Comparison of ENCODE assay signal across 24 cellular contexts in the genomic region with DNA sequence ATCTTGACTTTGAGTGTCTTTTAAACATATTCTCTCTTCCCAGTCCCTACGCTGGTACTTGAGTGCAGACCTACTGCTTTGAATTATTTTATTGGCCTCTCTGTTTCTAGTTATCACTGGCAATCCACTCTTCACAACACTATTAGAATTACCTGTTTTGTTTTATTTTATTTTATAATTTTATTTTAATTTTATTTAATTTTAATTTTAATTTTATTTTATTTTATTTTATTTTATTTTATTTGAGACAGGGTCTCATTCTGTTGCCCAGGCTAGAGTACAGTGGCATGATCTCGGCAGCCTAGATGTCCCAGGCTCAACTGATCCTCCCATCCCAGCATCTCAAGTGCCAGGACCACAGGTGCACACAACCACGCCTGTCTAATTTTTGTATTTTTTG. TPM values are rescaled to one million over a fixed set of nuclear protein-coding genes. Genes with fewer than 3 reads are reported as not detected.
DNase-seq lines count a peak whose midpoint lies in the region; ATAC-seq and TF ChIP-seq lines count a peak whose summit lies in the region.
"Had no signal": no experiment of that assay in that cellular context is flagged by ENCODE, and none has a peak within 500 bp of the region (broad histone marks: within the 10 kb centered on the region; RNA-seq: fewer than 3 reads in every experiment).

No MANE protein-coding gene starts in this region.

- H3K79me2 ChIP-seq in neural progenitor cell (ENCODE audit: low read depth): peaks cover 45% of the 10 kb centered on the region

- H3K4me1 ChIP-seq in Caco-2 (peaks cover 20% of the 10 kb centered on the region), neural progenitor cell (peaks cover 1% of the 10 kb centered on the region)

- intact Hi-C loops in activated B cell treated with CpG ODN at 0.5 μM for 24 hours (cut with micrococcal nuclease): loop anchor here (1.0 to 5.0 kb wide), 2 partner anchors 36 to 1707 kb away; no protein-coding TSS in a partner anchor
- intact Hi-C loops in Caco-2 (cut with micrococcal nuclease; ENCODE audit: unreplicated experiment): no loop called here

- H3K27me3 ChIP-seq in Caco-2 (replicated peaks; ENCODE audit: control insufficient read depth, insufficient read depth, low read length) (no peaks in the 10 kb centered on the region), neural progenitor cell (peaks cover 9% of the 10 kb centered on the region)
- H3K27me3 ChIP-seq: body of pancreas, thyroid gland had no signal

- POLR2A ChIA-PET in activated B cell treated with CpG ODN at 0.5 μM for 24 hours (lab: Charles Lee) (interaction anchor here (0.6 to 7.9 kb wide), 2 partner anchors 9 to 58 kb away, joined by 3 to 342 read pairs; no protein-coding TSS in a partner anchor), Caco-2 (lab: Charles Lee) (no interaction called here)
- POLR2A ChIA-PET in naive thymus-derived CD8-positive, alpha-beta T cell (lab: Charles Lee): interaction anchor here (0.9 to 11.5 kb wide), 4 partner anchors 18 to 74 kb away, joined by 3 to 373 read pairs (median 8); no protein-coding TSS in a partner anchor

- no peaks in the 10 kb centered on the region for H3K27me3 Mint-ChIP-seq in T-helper 1 cell treated with Interleukin-12 subunit alpha and Interleukin-12 subunit beta and Interleukin-4 antibody, amounts not matched to agents 30 μg/mL and 1 μg/mL, for 36 hours (ENCODE audit: low read depth)
- H3K27me3 Mint-ChIP-seq in activated B cell treated with CpG ODN at 0.5 μM for 24 hours (no peaks in the 10 kb centered on the region), Caco-2 (ENCODE audit: insufficient read depth, unreplicated experiment) (no peaks in the 10 kb centered on the region), neural progenitor cell (ENCODE audit: insufficient read depth, low read depth) (no peaks in the 10 kb centered on the region)
- no peaks in the 10 kb centered on the region for H3K27me3 Mint-ChIP-seq in naive thymus-derived CD8-positive, alpha-beta T cell

- peaks cover 49% of the 10 kb centered on the region for H3K36me3 Mint-ChIP-seq in T-helper 1 cell treated with Interleukin-12 subunit alpha and Interleukin-12 subunit beta and Interleukin-4 antibody, amounts not matched to agents 30 μg/mL and 1 μg/mL, for 36 hours (ENCODE audit: low read depth)
- H3K36me3 Mint-ChIP-seq in activated B cell treated with CpG ODN at 0.5 μM for 24 hours (ENCODE audit: low read depth): peaks cover 23% of the 10 kb centered on the region
- peaks cover 3 to 34% (median 7%) of the 10 kb centered on the region in 3 donors for H3K36me3 Mint-ChIP-seq in naive thymus-derived CD8-positive, alpha-beta T cell
- no peaks in the 10 kb centered on the region for H3K36me3 Mint-ChIP-seq in Caco-2 (ENCODE audit: insufficient read depth, unreplicated experiment)
- no peaks in the 10 kb centered on the region for H3K36me3 Mint-ChIP-seq in neural progenitor cell

- ATAC-seq in activated B cell treated with CpG ODN at 0.5 μM for 24 hours (ENCODE audit: low read depth): no peak
- no peak for ATAC-seq in naive thymus-derived CD8-positive, alpha-beta T cell
- ATAC-seq: body of pancreas, Right ventricle myocardium inferior had no signal

- H3K9me3 ChIP-seq in Caco-2: no peaks in the 10 kb centered on the region
- no peaks in the 10 kb centered on the region for H3K9me3 ChIP-seq in neural progenitor cell (ENCODE audit: low read depth)
- H3K9me3 ChIP-seq: body of pancreas, thyroid gland had no signal

- no TSS peak for BruUV-seq in Caco-2 (replicated peaks; lab: Mats Ljungman, UMichigan)

- no peak overlapping the region for H3K27ac ChIP-seq in neural progenitor cell
- H3K27ac ChIP-seq: body of pancreas, thyroid gland had no signal

- no peak overlapping the region for H2AFZ ChIP-seq in neural progenitor cell (replicated peaks)

- peaks cover under 1% of the 10 kb centered on the region for H4K20me1 ChIP-seq in neural progenitor cell (ENCODE audit: low read depth)

- H3K4me3 Mint-ChIP-seq in T-helper 1 cell treated with Interleukin-12 subunit alpha and Interleukin-12 subunit beta and Interleukin-4 antibody, amounts not matched to agents 30 μg/mL and 1 μg/mL, for 36 hours: peak overlapping the region; percentile 48
- H3K4me3 Mint-ChIP-seq in activated B cell treated with CpG ODN at 0.5 μM for 24 hours: peak overlapping the region; percentile 39
- H3K4me3 Mint-ChIP-seq in naive thymus-derived CD8-positive, alpha-beta T cell: peak overlapping the region; percentile 66 to 99 (median 78)
- no peak overlapping the region for H3K4me3 Mint-ChIP-seq in Caco-2 (ENCODE audit: unreplicated experiment)
- no peak overlapping the region for H3K4me3 Mint-ChIP-seq in neural progenitor cell
- H3K4me3 Mint-ChIP-seq: neural crest cell had no signal

- H3F3A ChIP-seq in neural progenitor cell (ENCODE audit: low read depth): peaks cover under 1% of the 10 kb centered on the region

- peaks cover 69% of the 10 kb centered on the region for H3K4me1 Mint-ChIP-seq in T-helper 1 cell treated with Interleukin-12 subunit alpha and Interleukin-12 subunit beta and Interleukin-4 antibody, amounts not matched to agents 30 μg/mL and 1 μg/mL, for 36 hours (ENCODE audit: low read depth)
- H3K4me1 Mint-ChIP-seq in activated B cell treated with CpG ODN at 0.5 μM for 24 hours (peaks cover 90% of the 10 kb centered on the region), Caco-2 (ENCODE audit: low read depth, unreplicated experiment) (peaks cover 10% of the 10 kb centered on the region), neural progenitor cell (peaks cover 11% of the 10 kb centered on the region)
- peaks cover 39 to 89% (median 72%) of the 10 kb centered on the region in 4 donors for H3K4me1 Mint-ChIP-seq in naive thymus-derived CD8-positive, alpha-beta T cell

- CTCF ChIA-PET in activated B cell treated with CpG ODN at 0.5 μM for 24 hours (lab: Charles Lee) (no interaction called here), Caco-2 (lab: Charles Lee) (no interaction called here)

- peak overlapping the region; percentile 25 for H3K4me3 ChIP-seq in GM12864 (ENCODE audit: low read depth, low read length)
- H3K4me3 ChIP-seq in Caco-2 (ENCODE audit: low read depth, low read length): no peak overlapping the region
- no peak overlapping the region for H3K4me3 ChIP-seq in neural progenitor cell
- H3K4me3 ChIP-seq: body of pancreas, thyroid gland had no signal

- TF ChIP-seq CTCF in GM12864 (IDR thresholded peaks at IDR 0.05; ENCODE audit: low read depth, low read length, missing control alignments) (no peak), activated B cell treated with CpG ODN at 0.5 μM for 24 hours (IDR thresholded peaks at IDR 0.05) (no peak), Caco-2 (IDR thresholded peaks at IDR 0.05; ENCODE audit: insufficient read depth in 1 of 2, low read depth in 1 of 2, low read length in 1 of 2, severe bottlenecking in 1 of 2, unreplicated experiment in 1 of 2) (no peak), neural progenitor cell (IDR thresholded peaks at IDR 0.05) (no peak)

- H3K9me3 Mint-ChIP-seq in T-helper 1 cell treated with Interleukin-12 subunit alpha and Interleukin-12 subunit beta and Interleukin-4 antibody, amounts not matched to agents 30 μg/mL and 1 μg/mL, for 36 hours: no peaks in the 10 kb centered on the region
- H3K9me3 Mint-ChIP-seq in activated B cell treated with CpG ODN at 0.5 μM for 24 hours (peaks cover 2% of the 10 kb centered on the region), Caco-2 (ENCODE audit: unreplicated experiment) (no peaks in the 10 kb centered on the region), neural progenitor cell (no peaks in the 10 kb centered on the region)
- no peaks in the 10 kb centered on the region for H3K9me3 Mint-ChIP-seq in naive thymus-derived CD8-positive, alpha-beta T cell
- H3K9me3 Mint-ChIP-seq: neural crest cell had no signal

- no peak overlapping the region for H3K4me2 ChIP-seq in neural progenitor cell

- H3K9ac ChIP-seq in neural progenitor cell: no peak overlapping the region

- no peak overlapping the region for H3K27ac Mint-ChIP-seq in T-helper 1 cell treated with Interleukin-12 subunit alpha and Interleukin-12 subunit beta and Interleukin-4 antibody, amounts not matched to agents 30 μg/mL and 1 μg/mL, for 36 hours
- peak overlapping the region; percentile 92 for H3K27ac Mint-ChIP-seq in activated B cell treated with CpG ODN at 0.5 μM for 24 hours
- peak overlapping the region; percentile 82 to 94 (median 90) for H3K27ac Mint-ChIP-seq in naive thymus-derived CD8-positive, alpha-beta T cell
- no peak overlapping the region for H3K27ac Mint-ChIP-seq in Caco-2 (ENCODE audit: unreplicated experiment)
- no peak overlapping the region for H3K27ac Mint-ChIP-seq in neural progenitor cell

- no peaks in the 10 kb centered on the region for H3K36me3 ChIP-seq in Caco-2 (ENCODE audit: control insufficient read depth, insufficient read depth, low read length)
- H3K36me3 ChIP-seq in neural progenitor cell: no peaks in the 10 kb centered on the region
- H3K36me3 ChIP-seq: thyroid gland had no signal

- DNase-seq in T-helper 1 cell (no peak), GM12864 (ENCODE audit: low read depth) (no peak), activated B cell treated with CpG ODN at 0.5 μM for 24 hours (no peak), Caco-2 (no peak), neural progenitor cell (ENCODE audit: low spot score) (no peak), C1 segment of cervical spinal cord (lab: John Stamatoyannopoulos, UW) (no peak)
- no peak for DNase-seq in naive thymus-derived CD8-positive, alpha-beta T cell
- DNase-seq: 8988T; activated naive CD4-positive, alpha-beta T cell; body of pancreas; cortex of kidney; foreskin fibroblast; H7; hippocampal formation; IMR-90; kidney glomerular epithelial cell; mesenchymal stem cell; MV-4-11; NCI-H2029; NCI-H446 treated with DMSO at 0.1 percent for 48 hours; thyroid gland had no signal

RNA-seq across cellular contexts. Expression of a gene that starts 6.8 kb away (rescaled TPM):
- total RNA-seq in activated B cell treated with CpG ODN at 0.5 μM for 24 hours (67.1 and 68.6 TPM in 2 replicates), Caco-2 (2022) (19.2 and 19.6 TPM in 2 replicates), neural progenitor cell (ENCODE audit: low replicate concordance) (13.1 and 15.6 TPM in 2 replicates)
- total RNA-seq in naive thymus-derived CD8-positive, alpha-beta T cell: 100 to 1,000 TPM; 203 to 208 TPM
- 100 to 1,000 TPM; 242 to 346 (median 262) TPM for polyA plus RNA-seq in naive thymus-derived CD8-positive, alpha-beta T cell

Comparison
In these comparisons a context has a peak if more than half of its experiments do, and no peak if none do; other contexts are left out.
1. H3K27ac Mint-ChIP-seq: peak in activated B cell treated with CpG ODN at 0.5 μM for 24 hours (single experiment) and naive thymus-derived CD8-positive, alpha-beta T cell (10 of 10); none in T-helper 1 cell treated with Interleukin-12 subunit alpha and Interleukin-12 subunit beta and Interleukin-4 antibody, amounts not matched to agents 30 μg/mL and 1 μg/mL, for 36 hours (single experiment), Caco-2 (single experiment) and neural progenitor cell (single experiment).
2. H3K4me3 Mint-ChIP-seq: peak in T-helper 1 cell treated with Interleukin-12 subunit alpha and Interleukin-12 subunit beta and Interleukin-4 antibody, amounts not matched to agents 30 μg/mL and 1 μg/mL, for 36 hours (single experiment), activated B cell treated with CpG ODN at 0.5 μM for 24 hours (single experiment) and naive thymus-derived CD8-positive, alpha-beta T cell (10 of 10); none in Caco-2 (single experiment) and neural progenitor cell (single experiment).